In genomic region chr1:41528106-41528505, GRCh38 we compare ENCODE assay signal across 1 cellular context.
TF ChIP-seq lines count a peak whose summit lies in the region.

No MANE protein-coding gene starts in this region.

TF ChIP-seq in HEK293, 187 proteins besides CTCF, POLR2A, EP300 and RAD21 (continued from another document):
- TF ChIP-seq PATZ1 (tag by site-specific recombination; IDR thresholded peaks at IDR 0.05) (0 out of 2 replicates have a peak, but pooled peaks have one; percentile 8), ZNF140 (tag by site-specific recombination; IDR thresholded peaks at IDR 0.05) (no peak), ZNF184 (tag by site-specific recombination; IDR thresholded peaks at IDR 0.05) (no peak), ZFHX2 (tag by site-specific recombination; conservative IDR thresholded peaks at IDR 0.05) (peak; percentile 67), KLF9 (tag by site-specific recombination; IDR thresholded peaks at IDR 0.05; ENCODE audit: low read depth) (0 out of 2 replicates have a peak, but pooled peaks have one; percentile 3), ZNF157 (tag by site-specific recombination; IDR thresholded peaks at IDR 0.05) (no peak), ZNF660 (tag by site-specific recombination; IDR thresholded peaks at IDR 0.05) (no peak), ZNF513 (tag by site-specific recombination; IDR thresholded peaks at IDR 0.05) (no peak), ZNF423 (tag by site-specific recombination; IDR thresholded peaks at IDR 0.05) (no peak), EGR2 (tag by site-specific recombination; IDR thresholded peaks at IDR 0.05; ENCODE audit: low read depth) (peak; percentile 77), ZNF549 (tag by site-specific recombination; IDR thresholded peaks at IDR 0.05) (no peak), ZNF19 (tag by site-specific recombination; IDR thresholded peaks at IDR 0.05; ENCODE audit: low read depth) (no peak), ZNF274 (IDR thresholded peaks at IDR 0.05; ENCODE audit: low read length) (no peak), ZNF274 (tag by site-specific recombination; IDR thresholded peaks at IDR 0.05; ENCODE audit: borderline replicate concordance) (peak; percentile 42; the same call in 1 of the 2 replicates), ZNF350 (tag by site-specific recombination; IDR thresholded peaks at IDR 0.05) (no peak), ZNF449 (tag by site-specific recombination; IDR thresholded peaks at IDR 0.05) (no peak), KLF1 (tag by site-specific recombination; IDR thresholded peaks at IDR 0.05) (peak; percentile 70), ZNF621 (tag by site-specific recombination; IDR thresholded peaks at IDR 0.05) (no peak), ZNF324 (tag by site-specific recombination; IDR thresholded peaks at IDR 0.05) (no peak), ZNF248 (tag by site-specific recombination; IDR thresholded peaks at IDR 0.05) (no peak), ZNF645 (tag by site-specific recombination; IDR thresholded peaks at IDR 0.05) (no peak), ZNF629 (tag by site-specific recombination; IDR thresholded peaks at IDR 0.05) (no peak), ZNF292 (tag by site-specific recombination; IDR thresholded peaks at IDR 0.05; ENCODE audit: borderline replicate concordance, low read depth) (no peak), ZNF76 (tag by site-specific recombination; IDR thresholded peaks at IDR 0.05; ENCODE audit: borderline replicate concordance, low read depth) (no peak)
TF ChIP-seq in HEK293: peak in this region for 10.
